Comparison of ENCODE assay signal across 22 cellular contexts in genomic region chr3:16442730-16443129, GRCh38.
"Had no signal": no experiment of that assay in that cellular context is flagged by ENCODE, and none has a peak within 500 bp of the region (broad histone marks: within the 10 kb centered on the region; RNA-seq: fewer than 3 reads in every experiment).

No MANE protein-coding gene starts in this region.

- H3K4me2 ChIP-seq: hepatocyte, neural progenitor cell had no signal

- H3K4me1 ChIP-seq: neural progenitor cell, transverse colon, uterus had no signal

- H3K27me3 ChIP-seq: dorsolateral prefrontal cortex, heart left ventricle, hepatocyte, neural progenitor cell, sigmoid colon, suprapubic skin, transverse colon, upper lobe of right lung, uterus had no signal

- DNase-seq: dorsolateral prefrontal cortex; effector CD4-positive, alpha-beta T cell; heart left ventricle; kidney; mesendoderm; midbrain; naive thymus-derived CD4-positive, alpha-beta T cell; psoas muscle; right cardiac atrium; sigmoid colon; stimulated activated naive CD4-positive, alpha-beta T cell; stimulated activated naive CD8-positive, alpha-beta T cell treated with anti-CD3 and anti-CD28 coated beads, Interleukin-15, amount 100 ng/mL, for 72 hours; transverse colon; upper lobe of right lung; uterus had no signal

- H3K4me1 Mint-ChIP-seq: neural progenitor cell had no signal

- H3K36me3 Mint-ChIP-seq: neural progenitor cell had no signal

- H3K36me3 ChIP-seq: heart left ventricle, neural progenitor cell, sigmoid colon, suprapubic skin, transverse colon, upper lobe of right lung, uterus had no signal

- H3K9ac ChIP-seq: neural progenitor cell had no signal

- ATAC-seq: heart left ventricle; left lobe of liver; naive thymus-derived CD4-positive, alpha-beta T cell; psoas muscle; right cardiac atrium; stimulated activated naive CD8-positive, alpha-beta T cell treated with anti-CD3 and anti-CD28 coated beads, Interleukin-15, amount 100 ng/mL, for 72 hours; upper lobe of right lung had no signal

- H3K4me3 Mint-ChIP-seq: naive thymus-derived CD4-positive, alpha-beta T cell; nephron; neural progenitor cell; stimulated activated naive CD8-positive, alpha-beta T cell treated with anti-CD3 and anti-CD28 coated beads, Interleukin-15, amount 100 ng/mL, for 72 hours had no signal

- H3K9me3 ChIP-seq: heart left ventricle, psoas muscle, sigmoid colon, suprapubic skin, transverse colon, upper lobe of right lung, uterus had no signal

- H3K4me3 ChIP-seq: dorsolateral prefrontal cortex, heart left ventricle, hepatocyte, neural progenitor cell, psoas muscle, sigmoid colon, suprapubic skin, transverse colon, upper lobe of right lung, uterus had no signal

- H3K27ac ChIP-seq: heart left ventricle, hepatocyte, neural progenitor cell, psoas muscle, sigmoid colon, suprapubic skin, transverse colon, upper lobe of right lung, uterus had no signal

- H2AFZ ChIP-seq: hepatocyte, neural progenitor cell had no signal

- H3K27me3 Mint-ChIP-seq: naive thymus-derived CD4-positive, alpha-beta T cell; stimulated activated naive CD8-positive, alpha-beta T cell treated with anti-CD3 and anti-CD28 coated beads, Interleukin-15, amount 100 ng/mL, for 72 hours had no signal

- H3K9me3 Mint-ChIP-seq: nephron, neural progenitor cell had no signal

- FAIRE-seq: colon, frontal cortex, kidney had no signal

- H3K79me2 ChIP-seq: hepatocyte had no signal

- H3K27ac Mint-ChIP-seq: nephron; neural progenitor cell; stimulated activated naive CD8-positive, alpha-beta T cell treated with anti-CD3 and anti-CD28 coated beads, Interleukin-15, amount 100 ng/mL, for 72 hours had no signal
